In the genomic region with DNA sequence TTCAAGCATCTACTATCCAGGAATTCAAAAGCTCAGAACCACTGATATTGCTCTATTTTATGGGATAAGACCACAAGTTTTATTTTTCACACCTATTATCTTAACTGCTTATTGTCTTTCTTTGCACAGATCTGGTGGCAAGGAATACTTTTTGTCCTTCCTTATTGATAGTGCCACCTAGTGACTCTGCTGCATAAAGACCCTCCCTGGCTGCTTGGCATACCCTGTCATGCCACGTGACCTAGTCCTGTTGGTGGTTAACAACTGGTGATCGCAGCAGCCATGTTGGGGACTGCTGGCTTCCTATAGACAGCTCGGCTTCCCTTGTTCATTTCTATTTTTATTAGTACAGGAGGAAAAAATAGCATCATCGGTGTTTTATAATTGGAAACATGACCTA, we compare ENCODE assay signal across 8 cellular contexts.
DNase-seq lines count a peak whose midpoint lies in the region; ATAC-seq and TF ChIP-seq lines count a peak whose summit lies in the region.

No MANE protein-coding gene starts in this region.

- DNase-seq in NCI-H2171 (lab: John Stamatoyannopoulos, UW) (peak; percentile 5), choroid plexus epithelial cell (ENCODE audit: low read depth) (peak; percentile 19), ecto neural progenitor cell (ENCODE audit: low spot score) (no peak), amniotic stem cell (lab: John Stamatoyannopoulos, UW) (no peak)

- TF ChIP-seq CTCF in 22Rv1 (IDR thresholded peaks at IDR 0.05) (peak; percentile 71), GM12872 (IDR thresholded peaks at IDR 0.05; ENCODE audit: insufficient read depth, low read depth, low read length) (0 out of 3 replicates have a peak, but pooled peaks have one; percentile 12), choroid plexus epithelial cell (conservative IDR thresholded peaks at IDR 0.05; ENCODE audit: low read depth, low read length) (peak; percentile 38)

- ATAC-seq in GM21360 (IDR thresholded peaks at IDR 0.05; ENCODE audit: unreplicated experiment) (no peak), GM18868 (IDR thresholded peaks at IDR 0.05; ENCODE audit: unreplicated experiment) (no peak)

- H3K27ac ChIP-seq in 22Rv1 = no peak overlapping the region

- no peak overlapping the region for H3K4me3 ChIP-seq in choroid plexus epithelial cell (ENCODE audit: low read depth, low read length)

Comparison
In these comparisons a context has a peak if more than half of its experiments do, and no peak if none do; other contexts are left out.
1. CTCF ChIP-seq: peak in every context shown above with its lines; median percentile 71 in 22Rv1; 38 in choroid plexus epithelial cell; 12 in GM12872.
2. DNase-seq: peak in NCI-H2171 (single experiment) and choroid plexus epithelial cell (single experiment); none in ecto neural progenitor cell (single experiment) and amniotic stem cell (single experiment).